In the genomic region with DNA sequence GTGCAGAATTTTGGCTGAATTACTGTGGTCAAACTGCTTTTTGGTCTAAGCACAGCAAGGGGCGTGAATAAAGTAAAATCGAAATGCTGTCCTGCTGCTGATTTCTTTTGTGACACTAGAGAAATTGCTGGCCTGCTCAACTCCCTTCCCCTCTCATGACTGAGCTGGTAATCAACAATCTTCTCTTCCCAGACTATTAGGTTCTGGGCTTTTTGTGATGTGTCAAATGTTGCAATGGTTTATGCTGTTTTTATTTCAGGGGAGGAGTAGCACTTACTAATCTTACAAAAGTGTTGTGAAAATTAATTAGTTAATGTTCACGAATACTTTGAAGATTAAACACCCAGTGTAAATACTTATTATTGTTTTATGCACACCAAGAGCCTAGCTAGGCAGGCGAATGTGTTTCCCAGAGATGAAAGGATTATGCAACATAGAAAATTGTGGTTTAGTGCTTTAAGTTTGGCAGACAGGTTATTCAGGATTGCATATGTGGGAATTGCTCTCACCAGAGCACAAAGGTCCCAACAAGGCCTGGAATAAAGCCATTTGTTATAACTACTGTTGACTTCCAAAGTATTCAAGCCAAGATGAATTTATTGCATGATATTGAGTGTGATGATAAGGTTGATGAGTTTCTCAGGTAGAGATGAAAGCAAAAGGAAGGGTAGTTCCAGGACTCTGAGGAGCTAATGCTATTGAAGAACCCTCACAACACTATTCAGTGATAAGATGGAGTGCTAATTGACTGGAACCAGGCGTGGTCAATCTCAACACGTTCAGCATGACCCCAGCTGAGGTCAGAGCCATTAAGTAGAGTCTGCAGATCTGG, we compare ENCODE assay signal across 1 cellular context.
TF ChIP-seq lines count a peak whose summit lies in the region.

No MANE protein-coding gene starts in this region.

TF ChIP-seq in GM23338, 12 proteins besides CTCF, POLR2A, EP300 and RAD21 (continued from another document):
- TF ChIP-seq, protein P1, sequence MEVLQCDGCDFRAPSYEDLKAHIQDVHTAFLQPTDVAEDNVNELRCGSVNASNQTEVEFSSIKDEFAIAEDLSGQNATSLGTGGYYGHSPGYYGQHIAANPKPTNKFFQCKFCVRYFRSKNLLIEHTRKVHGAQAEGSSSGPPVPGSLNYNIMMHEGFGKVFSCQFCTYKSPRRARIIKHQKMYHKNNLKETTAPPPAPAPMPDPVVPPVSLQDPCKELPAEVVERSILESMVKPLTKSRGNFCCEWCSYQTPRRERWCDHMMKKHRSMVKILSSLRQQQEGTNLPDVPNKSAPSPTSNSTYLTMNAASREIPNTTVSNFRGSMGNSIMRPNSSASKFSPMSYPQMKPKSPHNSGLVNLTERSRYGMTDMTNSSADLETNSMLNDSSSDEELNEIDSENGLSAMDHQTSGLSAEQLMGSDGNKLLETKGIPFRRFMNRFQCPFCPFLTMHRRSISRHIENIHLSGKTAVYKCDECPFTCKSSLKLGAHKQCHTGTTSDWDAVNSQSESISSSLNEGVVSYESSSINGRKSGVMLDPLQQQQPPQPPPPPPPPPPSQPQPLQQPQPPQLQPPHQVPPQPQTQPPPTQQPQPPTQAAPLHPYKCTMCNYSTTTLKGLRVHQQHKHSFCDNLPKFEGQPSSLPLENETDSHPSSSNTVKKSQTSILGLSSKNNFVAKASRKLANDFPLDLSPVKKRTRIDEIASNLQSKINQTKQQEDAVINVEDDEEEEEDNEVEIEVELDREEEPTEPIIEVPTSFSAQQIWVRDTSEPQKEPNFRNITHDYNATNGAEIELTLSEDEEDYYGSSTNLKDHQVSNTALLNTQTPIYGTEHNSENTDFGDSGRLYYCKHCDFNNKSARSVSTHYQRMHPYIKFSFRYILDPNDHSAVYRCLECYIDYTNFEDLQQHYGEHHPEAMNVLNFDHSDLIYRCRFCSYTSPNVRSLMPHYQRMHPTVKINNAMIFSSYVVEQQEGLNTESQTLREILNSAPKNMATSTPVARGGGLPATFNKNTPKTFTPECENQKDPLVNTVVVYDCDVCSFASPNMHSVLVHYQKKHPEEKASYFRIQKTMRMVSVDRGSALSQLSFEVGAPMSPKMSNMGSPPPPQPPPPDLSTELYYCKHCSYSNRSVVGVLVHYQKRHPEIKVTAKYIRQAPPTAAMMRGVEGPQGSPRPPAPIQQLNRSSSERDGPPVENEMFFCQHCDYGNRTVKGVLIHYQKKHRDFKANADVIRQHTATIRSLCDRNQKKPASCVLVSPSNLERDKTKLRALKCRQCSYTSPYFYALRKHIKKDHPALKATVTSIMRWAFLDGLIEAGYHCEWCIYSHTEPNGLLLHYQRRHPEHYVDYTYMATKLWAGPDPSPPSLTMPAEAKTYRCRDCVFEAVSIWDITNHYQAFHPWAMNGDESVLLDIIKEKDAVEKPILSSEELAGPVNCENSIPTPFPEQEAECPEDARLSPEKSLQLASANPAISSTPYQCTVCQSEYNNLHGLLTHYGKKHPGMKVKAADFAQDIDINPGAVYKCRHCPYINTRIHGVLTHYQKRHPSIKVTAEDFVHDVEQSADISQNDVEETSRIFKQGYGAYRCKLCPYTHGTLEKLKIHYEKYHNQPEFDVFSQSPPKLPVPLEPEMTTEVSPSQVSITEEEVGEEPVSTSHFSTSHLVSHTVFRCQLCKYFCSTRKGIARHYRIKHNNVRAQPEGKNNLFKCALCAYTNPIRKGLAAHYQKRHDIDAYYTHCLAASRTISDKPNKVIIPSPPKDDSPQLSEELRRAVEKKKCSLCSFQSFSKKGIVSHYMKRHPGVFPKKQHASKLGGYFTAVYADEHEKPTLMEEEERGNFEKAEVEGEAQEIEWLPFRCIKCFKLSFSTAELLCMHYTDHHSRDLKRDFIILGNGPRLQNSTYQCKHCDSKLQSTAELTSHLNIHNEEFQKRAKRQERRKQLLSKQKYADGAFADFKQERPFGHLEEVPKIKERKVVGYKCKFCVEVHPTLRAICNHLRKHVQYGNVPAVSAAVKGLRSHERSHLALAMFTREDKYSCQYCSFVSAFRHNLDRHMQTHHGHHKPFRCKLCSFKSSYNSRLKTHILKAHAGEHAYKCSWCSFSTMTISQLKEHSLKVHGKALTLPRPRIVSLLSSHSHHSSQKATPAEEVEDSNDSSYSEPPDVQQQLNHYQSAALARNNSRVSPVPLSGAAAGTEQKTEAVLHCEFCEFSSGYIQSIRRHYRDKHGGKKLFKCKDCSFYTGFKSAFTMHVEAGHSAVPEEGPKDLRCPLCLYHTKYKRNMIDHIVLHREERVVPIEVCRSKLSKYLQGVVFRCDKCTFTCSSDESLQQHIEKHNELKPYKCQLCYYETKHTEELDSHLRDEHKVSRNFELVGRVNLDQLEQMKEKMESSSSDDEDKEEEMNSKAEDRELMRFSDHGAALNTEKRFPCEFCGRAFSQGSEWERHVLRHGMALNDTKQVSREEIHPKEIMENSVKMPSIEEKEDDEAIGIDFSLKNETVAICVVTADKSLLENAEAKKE (CRISPR knock-in tag; IDR thresholded peaks at IDR 0.05) = no peak
- TF ChIP-seq NANOG (IDR thresholded peaks at IDR 0.05; ENCODE audit: borderline replicate concordance) = no peak
- TF ChIP-seq STAT1 (IDR thresholded peaks at IDR 0.05; ENCODE audit: unreplicated experiment) = no peak
- no peak for TF ChIP-seq ZNF331 (CRISPR knock-in tag; IDR thresholded peaks at IDR 0.05; ENCODE audit: low read depth)
- no peak for TF ChIP-seq POLR2AphosphoS5 (IDR thresholded peaks at IDR 0.05; ENCODE audit: low read depth)
- TF ChIP-seq, protein P2, sequence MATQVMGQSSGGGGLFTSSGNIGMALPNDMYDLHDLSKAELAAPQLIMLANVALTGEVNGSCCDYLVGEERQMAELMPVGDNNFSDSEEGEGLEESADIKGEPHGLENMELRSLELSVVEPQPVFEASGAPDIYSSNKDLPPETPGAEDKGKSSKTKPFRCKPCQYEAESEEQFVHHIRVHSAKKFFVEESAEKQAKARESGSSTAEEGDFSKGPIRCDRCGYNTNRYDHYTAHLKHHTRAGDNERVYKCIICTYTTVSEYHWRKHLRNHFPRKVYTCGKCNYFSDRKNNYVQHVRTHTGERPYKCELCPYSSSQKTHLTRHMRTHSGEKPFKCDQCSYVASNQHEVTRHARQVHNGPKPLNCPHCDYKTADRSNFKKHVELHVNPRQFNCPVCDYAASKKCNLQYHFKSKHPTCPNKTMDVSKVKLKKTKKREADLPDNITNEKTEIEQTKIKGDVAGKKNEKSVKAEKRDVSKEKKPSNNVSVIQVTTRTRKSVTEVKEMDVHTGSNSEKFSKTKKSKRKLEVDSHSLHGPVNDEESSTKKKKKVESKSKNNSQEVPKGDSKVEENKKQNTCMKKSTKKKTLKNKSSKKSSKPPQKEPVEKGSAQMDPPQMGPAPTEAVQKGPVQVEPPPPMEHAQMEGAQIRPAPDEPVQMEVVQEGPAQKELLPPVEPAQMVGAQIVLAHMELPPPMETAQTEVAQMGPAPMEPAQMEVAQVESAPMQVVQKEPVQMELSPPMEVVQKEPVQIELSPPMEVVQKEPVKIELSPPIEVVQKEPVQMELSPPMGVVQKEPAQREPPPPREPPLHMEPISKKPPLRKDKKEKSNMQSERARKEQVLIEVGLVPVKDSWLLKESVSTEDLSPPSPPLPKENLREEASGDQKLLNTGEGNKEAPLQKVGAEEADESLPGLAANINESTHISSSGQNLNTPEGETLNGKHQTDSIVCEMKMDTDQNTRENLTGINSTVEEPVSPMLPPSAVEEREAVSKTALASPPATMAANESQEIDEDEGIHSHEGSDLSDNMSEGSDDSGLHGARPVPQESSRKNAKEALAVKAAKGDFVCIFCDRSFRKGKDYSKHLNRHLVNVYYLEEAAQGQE (IDR thresholded peaks at IDR 0.05; ENCODE audit: unreplicated experiment) = no peak
- TF ChIP-seq, protein P3, sequence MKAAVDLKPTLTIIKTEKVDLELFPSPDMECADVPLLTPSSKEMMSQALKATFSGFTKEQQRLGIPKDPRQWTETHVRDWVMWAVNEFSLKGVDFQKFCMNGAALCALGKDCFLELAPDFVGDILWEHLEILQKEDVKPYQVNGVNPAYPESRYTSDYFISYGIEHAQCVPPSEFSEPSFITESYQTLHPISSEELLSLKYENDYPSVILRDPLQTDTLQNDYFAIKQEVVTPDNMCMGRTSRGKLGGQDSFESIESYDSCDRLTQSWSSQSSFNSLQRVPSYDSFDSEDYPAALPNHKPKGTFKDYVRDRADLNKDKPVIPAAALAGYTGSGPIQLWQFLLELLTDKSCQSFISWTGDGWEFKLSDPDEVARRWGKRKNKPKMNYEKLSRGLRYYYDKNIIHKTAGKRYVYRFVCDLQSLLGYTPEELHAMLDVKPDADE (IDR thresholded peaks at IDR 0.05) = no peak
- TF ChIP-seq ZNF114 (CRISPR knock-in tag; IDR thresholded peaks at IDR 0.05) = no peak
- TF ChIP-seq JUNB (IDR thresholded peaks at IDR 0.05; ENCODE audit: unreplicated experiment) = no peak
- TF ChIP-seq EZH2 (IDR thresholded peaks at IDR 0.05; ENCODE audit: low read depth, unreplicated experiment) = no peak
- TF ChIP-seq EZH2phosphoT487 (IDR thresholded peaks at IDR 0.05; ENCODE audit: unreplicated experiment) = no peak
